In the genomic region with DNA sequence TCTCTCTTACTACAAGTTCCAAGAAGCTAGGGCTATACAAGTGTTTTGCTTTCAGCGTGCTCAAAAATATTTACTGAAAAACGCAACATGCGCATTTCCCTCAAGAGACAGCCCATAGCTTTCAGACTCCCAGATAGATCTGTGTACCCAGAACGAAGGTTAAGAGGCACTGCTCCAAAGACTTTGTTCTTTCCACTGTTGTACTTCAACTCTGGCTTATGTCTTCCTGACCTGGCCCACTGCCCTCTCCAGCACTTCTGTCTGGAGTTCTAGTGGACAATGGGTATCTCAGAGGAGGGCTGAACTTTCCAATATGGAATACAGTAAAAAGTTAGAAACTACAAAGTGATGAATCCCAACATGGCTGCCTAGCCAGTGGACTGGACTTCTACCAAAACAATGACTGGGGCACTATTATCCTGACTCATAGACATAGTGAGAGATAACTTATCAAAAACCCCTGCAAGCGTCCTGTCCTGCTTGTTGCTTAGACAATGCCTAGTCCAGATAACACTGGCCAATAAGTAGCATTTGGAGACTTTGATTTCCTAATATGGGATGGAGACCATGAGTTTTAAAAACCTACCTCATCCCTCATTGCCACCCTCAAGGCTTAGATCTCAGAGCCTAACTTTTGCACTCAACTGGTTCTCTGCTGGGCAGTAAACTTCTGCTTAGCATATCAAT, we compare ENCODE assay signal across 24 cellular contexts. TPM values are rescaled to one million over a fixed set of nuclear protein-coding genes. Genes with fewer than 3 reads are reported as not detected.
DNase-seq lines count a peak whose midpoint lies in the region; ATAC-seq and TF ChIP-seq lines count a peak whose summit lies in the region.
"Had no signal": no experiment of that assay in that cellular context is flagged by ENCODE, and none has a peak within 500 bp of the region (broad histone marks: within the 10 kb centered on the region; RNA-seq: fewer than 3 reads in every experiment).

No MANE protein-coding gene starts in this region.

- no peaks in the 10 kb centered on the region; the same call in 1 of the 2 replicates for H3K4me1 ChIP-seq in IMR-90 (ENCODE audit: control insufficient read depth, insufficient read depth, low read length)
- peaks cover 0 to 4% of the 10 kb centered on the region in 2 experiments for H3K4me1 ChIP-seq in trophoblast cell (ENCODE audit: control insufficient read depth in 1 of 2, insufficient read depth in 2 of 2, low read length in 2 of 2)
- peaks cover 9% of the 10 kb centered on the region for H3K4me1 ChIP-seq in SJCRH30

- H3K9me3 ChIP-seq in IMR-90 (ENCODE audit: control insufficient read depth, insufficient read depth, low read length) (no peaks in the 10 kb centered on the region), trophoblast cell (ENCODE audit: insufficient read depth, low read depth, low read length) (no peaks in the 10 kb centered on the region), SJCRH30 (replicated peaks) (no peaks in the 10 kb centered on the region)

- no peak for ATAC-seq in IMR-90 (ENCODE audit: low read depth)
- no peak for ATAC-seq in GM21576 (IDR thresholded peaks at IDR 0.05; ENCODE audit: unreplicated experiment)
- ATAC-seq: HCT116, left colon, PC-3 had no signal

- peaks cover 6% of the 10 kb centered on the region for H3K9me1 ChIP-seq in IMR-90 (ENCODE audit: insufficient read depth, low read length)

- CTCF ChIA-PET in IMR-90 (lab: Yijun Ruan, JAX), result no interaction called here

- H2BK120ac ChIP-seq in IMR-90 (ENCODE audit: low read depth, low read length), result no peak overlapping the region
- H2BK120ac ChIP-seq in trophoblast cell (ENCODE audit: insufficient read depth, low read length, poor library complexity), result no peak overlapping the region

- H3K9me3 Mint-ChIP-seq in activated T-helper 2 cell treated with anti-CD3 and anti-CD28 coated beads, Interferon-gamma antibody, Interleukin-2, Interleukin-4, amounts not matched to agents 10 μg/mL and 5 μg/mL and 100 μg/mL, durations not matched to agents 14 hours and 24 hours and 36 hours, result no peaks in the 10 kb centered on the region
- H3K9me3 Mint-ChIP-seq: activated CD4-positive, alpha-beta T cell treated with anti-CD3 and anti-CD28 coated beads, Interleukin-2, amount 10 ng/mL, durations not matched to agents 24 days and 14 days; CD4-positive, CD25-positive, alpha-beta regulatory T cell; nephron had no signal

- no peak for TF ChIP-seq RAD21 in IMR-90 (IDR thresholded peaks at IDR 0.05; ENCODE audit: low read length)

- H3K4me3 ChIP-seq in IMR-90 (ENCODE audit: insufficient read depth, low read depth, low read length), result no peak overlapping the region
- H3K4me3 ChIP-seq in fibroblast of pulmonary artery (replicated peaks; ENCODE audit: low read depth, low read length), result no peak overlapping the region
- no peak overlapping the region for H3K4me3 ChIP-seq in trophoblast cell (ENCODE audit: low read depth, low read length)
- no peak overlapping the region for H3K4me3 ChIP-seq in SJCRH30

- TF ChIP-seq POLR2A in IMR-90 (IDR thresholded peaks at IDR 0.05; ENCODE audit: low read depth, low read length), result no peak

- H4K5ac ChIP-seq in IMR-90 (ENCODE audit: low read depth, low read length), result no peak overlapping the region

- H3K79me2 ChIP-seq in trophoblast cell (ENCODE audit: control insufficient read depth, insufficient read depth, low read length, poor library complexity), result peaks cover 3% of the 10 kb centered on the region

- H2BK15ac ChIP-seq in IMR-90 (ENCODE audit: low read depth, low read length), result no peak overlapping the region

- in situ Hi-C loops in IMR-90 (cut with MboI; ENCODE audit: low sequenced_read_pairs), result no loop called here

- H2BK12ac ChIP-seq in trophoblast cell (ENCODE audit: low read length), result no peak overlapping the region

- H3K27ac ChIP-seq in IMR-90 (ENCODE audit: insufficient read depth, low read length) (no peak overlapping the region), trophoblast cell (ENCODE audit: low read depth, low read length) (no peak overlapping the region), SJCRH30 (no peak overlapping the region)

- H4K91ac ChIP-seq in IMR-90 (ENCODE audit: insufficient read depth, low read depth, low read length), result no peak overlapping the region
- no peak overlapping the region for H4K91ac ChIP-seq in trophoblast cell (ENCODE audit: low read depth, low read length)

- DNase-seq in IMR-90 (peak; percentile 36), fibroblast of pulmonary artery (ENCODE audit: low read depth) (peak; percentile 76), trophoblast cell (no peak), SJCRH30 (no peak), NCI-H187 treated with DMSO at 0.1 percent for 48 hours (lab: John Stamatoyannopoulos, UW) (no peak)
- no peak for DNase-seq in activated T-helper 2 cell treated with anti-CD3 and anti-CD28 coated beads, Interferon-gamma antibody, Interleukin-2, Interleukin-4, amounts not matched to agents 10 μg/mL and 5 μg/mL and 100 μg/mL, durations not matched to agents 14 hours and 24 hours and 36 hours (ENCODE audit: low spot score)
- DNase-seq: CD4-positive, CD25-positive, alpha-beta regulatory T cell; head of caudate nucleus; left colon; NCI-H1092 treated with DMSO at 0.1 percent for 48 hours; NCI-H2029 treated with DMSO at 0.1 percent for 48 hours; NCI-H345; NCI-H82; PC-3; SHP77 treated with DMSO at 0.1 percent for 48 hours; stimulated activated CD4-positive, alpha-beta T cell treated with anti-CD3 and anti-CD28 coated beads, Interleukin-1b, Interleukin-23, amount 100 ng/mL, for 48 hours; T-helper 1 cell had no signal

- H3K14ac ChIP-seq in IMR-90 (replicated peaks; ENCODE audit: low read depth, low read length) (no peak overlapping the region), trophoblast cell (ENCODE audit: low read length) (no peak overlapping the region)

- H3K4ac ChIP-seq in IMR-90 (ENCODE audit: low read depth, low read length) (no peak overlapping the region), trophoblast cell (ENCODE audit: low read depth, low read length) (peak overlapping the region; percentile 65)

- H3K36me3 Mint-ChIP-seq in activated T-helper 2 cell treated with anti-CD3 and anti-CD28 coated beads, Interferon-gamma antibody, Interleukin-2, Interleukin-4, amounts not matched to agents 10 μg/mL and 5 μg/mL and 100 μg/mL, durations not matched to agents 14 hours and 24 hours and 36 hours (ENCODE audit: low read depth), result peaks cover 24% of the 10 kb centered on the region

- H2AK5ac ChIP-seq in IMR-90 (ENCODE audit: low read depth, low read length), result no peak overlapping the region
- no peak overlapping the region for H2AK5ac ChIP-seq in trophoblast cell (ENCODE audit: low read length)

- H3K9ac ChIP-seq in IMR-90 (ENCODE audit: low read depth, low read length) (no peak overlapping the region), trophoblast cell (ENCODE audit: low read length) (no peak overlapping the region)

- H3K27me3 Mint-ChIP-seq in activated T-helper 2 cell treated with anti-CD3 and anti-CD28 coated beads, Interferon-gamma antibody, Interleukin-2, Interleukin-4, amounts not matched to agents 10 μg/mL and 5 μg/mL and 100 μg/mL, durations not matched to agents 14 hours and 24 hours and 36 hours (ENCODE audit: low read depth), result no peaks in the 10 kb centered on the region
- H3K27me3 Mint-ChIP-seq: activated CD4-positive, alpha-beta T cell treated with anti-CD3 and anti-CD28 coated beads, Interleukin-2, amount 10 ng/mL, durations not matched to agents 24 days and 14 days; CD4-positive, CD25-positive, alpha-beta regulatory T cell had no signal

- H2AK9ac ChIP-seq in IMR-90 (replicated peaks; ENCODE audit: low read depth, low read length, poor library complexity), result no peak overlapping the region

- H3K36me3 ChIP-seq in IMR-90 (ENCODE audit: control insufficient read depth, insufficient read depth, low read length) (peaks cover under 1% of the 10 kb centered on the region; the same call in 1 of the 2 replicates), trophoblast cell (ENCODE audit: control insufficient read depth in 1 of 2, insufficient read depth in 2 of 2, low read length in 2 of 2) (no peaks in the 10 kb centered on the region), SJCRH30 (peaks cover 4% of the 10 kb centered on the region; the same call in 1 of the 2 replicates)

- peaks cover 31 to 66% of the 10 kb centered on the region in 2 experiments for H3K79me1 ChIP-seq in IMR-90 (ENCODE audit: low read depth in 1 of 2, low read length in 2 of 2)
- H3K79me1 ChIP-seq in trophoblast cell (ENCODE audit: low read length), result no peaks in the 10 kb centered on the region

- H3K56ac ChIP-seq in IMR-90 (ENCODE audit: extremely low read depth, insufficient read depth, low read length), result no peak overlapping the region

- H3K23ac ChIP-seq in IMR-90 (ENCODE audit: low read depth, low read length) (no peak overlapping the region), trophoblast cell (ENCODE audit: low read length) (no peak overlapping the region)

- no peak overlapping the region for H3K18ac ChIP-seq in IMR-90 (ENCODE audit: low read depth, low read length)
- H3K18ac ChIP-seq in trophoblast cell (ENCODE audit: low read length), result no peak overlapping the region

- H2BK20ac ChIP-seq in IMR-90 (ENCODE audit: low read depth, low read length), result no peak overlapping the region

- 100% methylated on average over 2 of the region's 5 CpGs; no CpG with 5 or more reads in 1 of the 2 experiments for WGBS in IMR-90 (ENCODE audit: extremely low coverage in 2 of 2, insufficient read length in 1 of 2), 2 experiments
- WGBS in trophoblast cell (ENCODE audit: extremely low coverage, insufficient coverage, insufficient read length), result no CpG with 5 or more reads among the region's 5 CpGs

- H2BK5ac ChIP-seq in IMR-90 (ENCODE audit: low read depth, low read length, poor library complexity, severe bottlenecking), result no peak overlapping the region
- no peak overlapping the region for H2BK5ac ChIP-seq in trophoblast cell (ENCODE audit: low read depth, low read length, poor library complexity)

- H3K4me3 Mint-ChIP-seq in activated T-helper 2 cell treated with anti-CD3 and anti-CD28 coated beads, Interferon-gamma antibody, Interleukin-2, Interleukin-4, amounts not matched to agents 10 μg/mL and 5 μg/mL and 100 μg/mL, durations not matched to agents 14 hours and 24 hours and 36 hours (ENCODE audit: low read depth), result no peak overlapping the region
- H3K4me3 Mint-ChIP-seq: activated CD4-positive, alpha-beta T cell treated with anti-CD3 and anti-CD28 coated beads, Interleukin-2, amount 10 ng/mL, durations not matched to agents 24 days and 14 days; CD4-positive, CD25-positive, alpha-beta regulatory T cell; nephron had no signal

- no peak overlapping the region for H4K12ac ChIP-seq in trophoblast cell (ENCODE audit: low read depth, low read length)

- peak overlapping the region; percentile 18 for H3K27ac Mint-ChIP-seq in activated T-helper 2 cell treated with anti-CD3 and anti-CD28 coated beads, Interferon-gamma antibody, Interleukin-2, Interleukin-4, amounts not matched to agents 10 μg/mL and 5 μg/mL and 100 μg/mL, durations not matched to agents 14 hours and 24 hours and 36 hours
- H3K27ac Mint-ChIP-seq: nephron had no signal

- dilution Hi-C loops in IMR-90 (cut with HindIII; ENCODE audit: low sequenced_read_pairs, unreplicated experiment), result no loop called here

- H2AFZ ChIP-seq in IMR-90 (replicated peaks; ENCODE audit: low read length, poor library complexity) (no peak overlapping the region), trophoblast cell (ENCODE audit: insufficient read depth, low read length, poor library complexity) (no peak overlapping the region)

- H3K27me3 ChIP-seq in IMR-90 (ENCODE audit: control insufficient read depth, insufficient read depth, low read length), result no peaks in the 10 kb centered on the region
- H3K27me3 ChIP-seq in trophoblast cell (ENCODE audit: insufficient read depth, low read length), result no peaks in the 10 kb centered on the region
- H3K27me3 ChIP-seq in SJCRH30, result no peaks in the 10 kb centered on the region

- intact Hi-C loops in IMR-90 (cut with micrococcal nuclease), result no loop called here
- intact Hi-C loops in activated T-helper 2 cell treated with anti-CD3 and anti-CD28 coated beads, Interferon-gamma antibody, Interleukin-2, Interleukin-4, amounts not matched to agents 10 μg/mL and 5 μg/mL and 100 μg/mL, durations not matched to agents 14 hours and 24 hours and 36 hours (cut with micrococcal nuclease), result no loop called here

- no peak overlapping the region for H4K8ac ChIP-seq in IMR-90 (ENCODE audit: low read depth in 2 of 2, low read length in 2 of 2)
- no peak overlapping the region for H4K8ac ChIP-seq in trophoblast cell (ENCODE audit: low read depth, low read length)

- H3K4me1 Mint-ChIP-seq in activated T-helper 2 cell treated with anti-CD3 and anti-CD28 coated beads, Interferon-gamma antibody, Interleukin-2, Interleukin-4, amounts not matched to agents 10 μg/mL and 5 μg/mL and 100 μg/mL, durations not matched to agents 14 hours and 24 hours and 36 hours (ENCODE audit: low read depth), result peaks cover 39% of the 10 kb centered on the region

- BruUV-seq in IMR-90 (replicated peaks; lab: Mats Ljungman, UMichigan), result no TSS peak

- no peak overlapping the region for H3K4me2 ChIP-seq in IMR-90 (ENCODE audit: low read depth, low read length)
- H3K4me2 ChIP-seq in trophoblast cell (ENCODE audit: low read length), result no peak overlapping the region

- POLR2A ChIA-PET in IMR-90 (lab: Charles Lee; ENCODE audit: unreplicated experiment), result no interaction called here

- no peak for TF ChIP-seq CTCF in IMR-90 (conservative IDR thresholded peaks at IDR 0.05; ENCODE audit: low read depth, low read length)
- no peak for TF ChIP-seq CTCF in fibroblast of pulmonary artery (IDR thresholded peaks at IDR 0.05; ENCODE audit: low read length, missing control alignments)

- H4K20me1 ChIP-seq in IMR-90 (ENCODE audit: insufficient read depth, low read length), result peaks cover 60% of the 10 kb centered on the region

RNA-seq across cellular contexts. Expression of a gene that starts 8.8 kb away (rescaled TPM):
- total RNA-seq in IMR-90 (2012; rRNA removed), result 101 and 131 TPM in 2 replicates
- 70.9 and 72.2 TPM in 2 replicates for polyA plus RNA-seq in IMR-90 (2012; rRNA removed)
- 28.3 and 36.9 TPM in 2 replicates for polyA plus RNA-seq in IMR-90 (2012; cell fraction: cytosol; rRNA removed)
- 83.2 and 150 TPM in 2 replicates for polyA plus RNA-seq in IMR-90 (2012; cell fraction: nucleus; rRNA removed; ENCODE audit: low replicate concordance)
- total RNA-seq in activated T-helper 2 cell treated with anti-CD3 and anti-CD28 coated beads, Interferon-gamma antibody, Interleukin-2, Interleukin-4, amounts not matched to agents 10 μg/mL and 5 μg/mL and 100 μg/mL, durations not matched to agents 14 hours and 24 hours and 36 hours, result 267 and 282 TPM in 2 replicates
- polyA plus RNA-seq in trophoblast cell (2013), result 68.1 and 71.9 TPM in 2 replicates
- 102 and 104 TPM in 2 replicates for total RNA-seq in SJCRH30 (2014; rRNA removed; shearing (Covaris generic))

RNA-seq across cellular contexts. Expression of a gene that starts 49.2 kb away (rescaled TPM):
- under 0.01 TPM in 1 of 2 replicates, not detected in the other for total RNA-seq in IMR-90 (2012; rRNA removed)
- polyA plus RNA-seq in IMR-90 (2012; rRNA removed), result 0.03 and 0.09 TPM in 2 replicates
- 0.05 TPM in 1 of 2 replicates, not detected in the other for polyA plus RNA-seq in IMR-90 (2012; cell fraction: cytosol; rRNA removed)
- polyA plus RNA-seq in IMR-90 (2012; cell fraction: nucleus; rRNA removed; ENCODE audit: low replicate concordance), result 0.03 and 0.11 TPM in 2 replicates
- total RNA-seq in activated T-helper 2 cell treated with anti-CD3 and anti-CD28 coated beads, Interferon-gamma antibody, Interleukin-2, Interleukin-4, amounts not matched to agents 10 μg/mL and 5 μg/mL and 100 μg/mL, durations not matched to agents 14 hours and 24 hours and 36 hours, result not detected in 2 replicates
- 0.04 and 0.08 TPM in 2 replicates for polyA plus RNA-seq in trophoblast cell (2013)
- 0.08 TPM in 2 replicates for total RNA-seq in SJCRH30 (2014; rRNA removed; shearing (Covaris generic))
- total RNA-seq: CD4-positive, CD25-positive, alpha-beta regulatory T cell; fibroblast of lung; G401; mononuclear cell; PC-3 had no signal
- polyA plus RNA-seq: CD4-positive, CD25-positive, alpha-beta regulatory T cell had no signal

RNA-seq across cellular contexts. Expression of a gene that starts 58.3 kb away (rescaled TPM):
- 24.7 and 25.3 TPM in 2 replicates for total RNA-seq in IMR-90 (2012; rRNA removed)
- polyA plus RNA-seq in IMR-90 (2012; rRNA removed), result 20.6 and 21.3 TPM in 2 replicates
- polyA plus RNA-seq in IMR-90 (2012; cell fraction: cytosol; rRNA removed), result 5.2 and 5.9 TPM in 2 replicates
- 17.5 and 18.6 TPM in 2 replicates for polyA plus RNA-seq in IMR-90 (2012; cell fraction: nucleus; rRNA removed; ENCODE audit: low replicate concordance)
- total RNA-seq in activated T-helper 2 cell treated with anti-CD3 and anti-CD28 coated beads, Interferon-gamma antibody, Interleukin-2, Interleukin-4, amounts not matched to agents 10 μg/mL and 5 μg/mL and 100 μg/mL, durations not matched to agents 14 hours and 24 hours and 36 hours, result 96.5 and 101 TPM in 2 replicates
- 36.7 and 37.7 TPM in 2 replicates for polyA plus RNA-seq in trophoblast cell (2013)
- total RNA-seq in SJCRH30 (2014; rRNA removed; shearing (Covaris generic)), result 30.2 and 32.6 TPM in 2 replicates

Comparison
In these comparisons a context has a peak if more than half of its experiments do, and no peak if none do; other contexts are left out.
1. DNase-seq: peak in IMR-90 (single experiment) and fibroblast of pulmonary artery (single experiment); none in activated T-helper 2 cell treated with anti-CD3 and anti-CD28 coated beads, Interferon-gamma antibody, Interleukin-2, Interleukin-4, amounts not matched to agents 10 μg/mL and 5 μg/mL and 100 μg/mL, durations not matched to agents 14 hours and 24 hours and 36 hours (single experiment), trophoblast cell (0 of 2), SJCRH30 (0 of 2) and NCI-H187 treated with DMSO at 0.1 percent for 48 hours (single experiment).